In the genomic region with DNA sequence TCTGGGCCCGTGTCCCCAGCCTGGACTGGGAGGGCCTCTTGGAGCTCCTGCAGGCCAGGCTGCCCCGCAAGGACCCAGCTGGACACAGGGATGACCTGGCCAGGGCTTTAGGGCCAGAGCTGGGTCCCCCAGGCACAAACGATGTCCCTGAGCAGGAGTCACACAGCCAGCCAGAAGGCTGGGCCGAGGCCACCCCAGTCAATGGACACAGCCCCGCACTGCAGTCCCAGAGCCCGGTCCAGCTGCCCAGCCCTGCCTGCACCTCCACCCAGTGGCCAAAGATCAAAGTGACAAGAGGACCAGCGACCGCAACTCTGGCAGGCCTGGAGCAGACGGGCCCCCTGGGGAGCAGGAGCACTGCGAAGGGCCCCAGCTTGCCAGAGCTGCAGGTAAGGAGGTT, we compare ENCODE assay signal across 9 cellular contexts. TPM values are rescaled to one million over a fixed set of nuclear protein-coding genes. Genes with fewer than 3 reads are reported as not detected.
DNase-seq lines count a peak whose midpoint lies in the region; ATAC-seq, FAIRE-seq and TF ChIP-seq lines count a peak whose summit lies in the region.
"Had no signal": no experiment of that assay in that cellular context is flagged by ENCODE, and none has a peak within 500 bp of the region (broad histone marks: within the 10 kb centered on the region; RNA-seq: fewer than 3 reads in every experiment).

No MANE protein-coding gene starts in this region.

- intact Hi-C loops in HCT116 (cut with micrococcal nuclease) (no loop called here), spleen (cut with DNase I; ENCODE audit: low total_unique reads) (no loop called here)

- BruUV-seq in HCT116 (replicated peaks; lab: Mats Ljungman, UMichigan) = no TSS peak

- no peaks in the 10 kb centered on the region for H4K20me1 ChIP-seq in HCT116 (ENCODE audit: insufficient read depth)
- H4K20me1 ChIP-seq in astrocyte (ENCODE audit: insufficient read depth, low read length) = no peaks in the 10 kb centered on the region
- H4K20me1 ChIP-seq in hepatocyte (ENCODE audit: insufficient read depth, poor library complexity, severe bottlenecking) = no peaks in the 10 kb centered on the region

- H3K36me3 ChIP-seq in HCT116 (ENCODE audit: control insufficient read depth in 1 of 2, insufficient read depth in 2 of 2, low read length in 2 of 2) = no peaks in the 10 kb centered on the region
- no peaks in the 10 kb centered on the region for H3K36me3 ChIP-seq in astrocyte (ENCODE audit: insufficient read depth, low read length)
- H3K36me3 ChIP-seq in hepatocyte (replicated peaks; ENCODE audit: insufficient read depth, low read depth) = no peaks in the 10 kb centered on the region
- H3K36me3 ChIP-seq in spleen = no peaks in the 10 kb centered on the region

- TF ChIP-seq CTCF in HCT116 (IDR thresholded peaks at IDR 0.05 in 2 of 3, conservative IDR thresholded peaks at IDR 0.05 in 1 of 3; ENCODE audit: borderline replicate concordance in 1 of 3, insufficient read depth in 1 of 3, low read depth in 2 of 3, low read length in 2 of 3) (peak in 2 of 3 experiments; percentile 51 to 54; a peak in 5 of 6 replicates), astrocyte (IDR thresholded peaks at IDR 0.05; ENCODE audit: insufficient read depth, low read depth, low read length) (peak; percentile 4), hepatocyte (IDR thresholded peaks at IDR 0.05; ENCODE audit: poor library complexity) (peak; percentile 43), spleen (IDR thresholded peaks at IDR 0.05 in 8 of 11, conservative IDR thresholded peaks at IDR 0.05 in 3 of 11) (peak in 9 of 11 experiments; percentile 7 to 62 (median 46)), coronary artery (IDR thresholded peaks at IDR 0.05) (no peak)

- no peak overlapping the region for H3K4me3 ChIP-seq in HCT116 (replicated peaks in 1 of 2; ENCODE audit: low read depth in 1 of 2, low read length in 2 of 2)
- H3K4me3 ChIP-seq in astrocyte (ENCODE audit: insufficient read depth, low read depth, low read length) = no peak overlapping the region
- no peak overlapping the region for H3K4me3 ChIP-seq in hepatocyte
- no peak overlapping the region for H3K4me3 ChIP-seq in spleen
- no peak overlapping the region for H3K4me3 ChIP-seq in coronary artery

- H3K4me2 ChIP-seq in HCT116 (ENCODE audit: low read length) (peak overlapping the region; percentile 11; the same call in 1 of the 2 replicates), astrocyte (ENCODE audit: low read length) (no peak overlapping the region), hepatocyte (no peak overlapping the region)

- no peak overlapping the region for H3K4me3 Mint-ChIP-seq in astrocyte (ENCODE audit: unreplicated experiment)
- no peak overlapping the region for H3K4me3 Mint-ChIP-seq in activated CD8-positive, alpha-beta T cell treated with anti-CD3 and anti-CD28 coated beads, Interleukin-2, amount 10 ng/mL, durations not matched to agents 7 days and 5 days
- H3K4me3 Mint-ChIP-seq: effector memory CD8-positive, alpha-beta T cell had no signal

- ATAC-seq in HCT116 = peak; percentile 72
- no peak for ATAC-seq in activated CD8-positive, alpha-beta T cell treated with anti-CD3 and anti-CD28 coated beads, Interleukin-2, amount 10 ng/mL, durations not matched to agents 7 days and 5 days
- ATAC-seq: effector memory CD8-positive, alpha-beta T cell had no signal

- H3K79me2 ChIP-seq in HCT116 (ENCODE audit: insufficient read depth, low read length) = no peaks in the 10 kb centered on the region
- H3K79me2 ChIP-seq in astrocyte (ENCODE audit: insufficient read depth, low read length) = no peaks in the 10 kb centered on the region
- H3K79me2 ChIP-seq in hepatocyte = no peaks in the 10 kb centered on the region

- H3K9me3 Mint-ChIP-seq in astrocyte (ENCODE audit: unreplicated experiment) = peaks cover 2% of the 10 kb centered on the region
- H3K9me3 Mint-ChIP-seq in activated CD8-positive, alpha-beta T cell treated with anti-CD3 and anti-CD28 coated beads, Interleukin-2, amount 10 ng/mL, durations not matched to agents 7 days and 5 days (ENCODE audit: insufficient read depth) = no peaks in the 10 kb centered on the region
- H3K9me3 Mint-ChIP-seq: effector memory CD8-positive, alpha-beta T cell had no signal

- peaks cover 5% of the 10 kb centered on the region for H3K27me3 Mint-ChIP-seq in astrocyte (ENCODE audit: low read depth, unreplicated experiment)
- H3K27me3 Mint-ChIP-seq in activated CD8-positive, alpha-beta T cell treated with anti-CD3 and anti-CD28 coated beads, Interleukin-2, amount 10 ng/mL, durations not matched to agents 7 days and 5 days (ENCODE audit: low read depth) = peaks cover 4% of the 10 kb centered on the region

- peaks cover 11% of the 10 kb centered on the region for H3K4me1 Mint-ChIP-seq in astrocyte (ENCODE audit: low read depth, unreplicated experiment)
- no peaks in the 10 kb centered on the region for H3K4me1 Mint-ChIP-seq in activated CD8-positive, alpha-beta T cell treated with anti-CD3 and anti-CD28 coated beads, Interleukin-2, amount 10 ng/mL, durations not matched to agents 7 days and 5 days (ENCODE audit: low read depth)

- no peaks in the 10 kb centered on the region for H3K36me3 Mint-ChIP-seq in astrocyte (ENCODE audit: low read depth, unreplicated experiment)
- no peaks in the 10 kb centered on the region for H3K36me3 Mint-ChIP-seq in activated CD8-positive, alpha-beta T cell treated with anti-CD3 and anti-CD28 coated beads, Interleukin-2, amount 10 ng/mL, durations not matched to agents 7 days and 5 days (ENCODE audit: low read depth)

- H3K9me2 ChIP-seq in HCT116 (ENCODE audit: insufficient read depth) (no peaks in the 10 kb centered on the region), hepatocyte (replicated peaks; ENCODE audit: insufficient read depth) (no peaks in the 10 kb centered on the region)

- FAIRE-seq in astrocyte (lab: Jason Lieb, UNC) = no peak

- H3K9me3 ChIP-seq in HCT116 (ENCODE audit: control insufficient read depth in 1 of 2, insufficient read depth in 1 of 2, low read depth in 1 of 2, low read length in 2 of 2) = no peaks in the 10 kb centered on the region
- H3K9me3 ChIP-seq in astrocyte (ENCODE audit: insufficient read depth, low read depth, low read length) = no peaks in the 10 kb centered on the region
- H3K9me3 ChIP-seq in hepatocyte (ENCODE audit: low read depth) = no peaks in the 10 kb centered on the region
- no peaks in the 10 kb centered on the region for H3K9me3 ChIP-seq in spleen

- no peak for DNase-seq in HCT116 (ENCODE audit: low read depth, low spot score)
- DNase-seq in astrocyte (ENCODE audit: low read depth) = no peak
- peak; percentile 70 for DNase-seq in hepatocyte (ENCODE audit: low spot score)
- no peak for DNase-seq in spleen
- DNase-seq in D341Med (ENCODE audit: low spot score) = no peak
- DNase-seq in 8988T = no peak
- DNase-seq in coronary artery (ENCODE audit: low spot score) = no peak
- DNase-seq in activated CD8-positive, alpha-beta T cell treated with anti-CD3 and anti-CD28 coated beads, Interleukin-2, amount 10 ng/mL, durations not matched to agents 7 days and 5 days = no peak
- DNase-seq: effector memory CD8-positive, alpha-beta T cell had no signal

- TF ChIP-seq RAD21 in HCT116 (IDR thresholded peaks at IDR 0.05; ENCODE audit: low read depth) = peak; percentile 73

- CTCF ChIA-PET in HCT116 (lab: Charles Lee) = interaction anchor here (0.9 to 1.5 kb wide), 4 partner anchors 8 to 195 kb away, joined by 3 to 4 read pairs (median 3); no protein-coding TSS in a partner anchor
- CTCF ChIA-PET in activated CD8-positive, alpha-beta T cell treated with anti-CD3 and anti-CD28 coated beads, Interleukin-2, amount 10 ng/mL, durations not matched to agents 7 days and 5 days (lab: Charles Lee) = no interaction called here

- RAD21 ChIA-PET in HCT116 (lab: Charles Lee; ENCODE audit: low non-redundant PET in 1 of 2, low total read pairs in 2 of 2, uncharacterized antibody in 2 of 2, unreplicated experiment in 2 of 2) = no interaction called here

- WGBS in hepatocyte (ENCODE audit: low lambda C conversion rate, missing lambda C conversion rate) = 45% methylated on average over 10 of the region's 10 CpGs
- 67 to 91% (median 75%) methylated on average over 2 to 10 of the region's 10 CpGs for WGBS in spleen, 5 donors

- TF ChIP-seq POLR2A in HCT116 (IDR thresholded peaks at IDR 0.05; ENCODE audit: borderline replicate concordance, extremely low read depth, insufficient read depth, insufficient read length) = no peak
- no peak for TF ChIP-seq POLR2A in spleen (IDR thresholded peaks at IDR 0.05)

- POLR2A ChIA-PET in HCT116 (lab: Charles Lee) = no interaction called here
- POLR2A ChIA-PET in activated CD8-positive, alpha-beta T cell treated with anti-CD3 and anti-CD28 coated beads, Interleukin-2, amount 10 ng/mL, durations not matched to agents 7 days and 5 days (lab: Charles Lee) = interaction anchor here (1.1 kb wide), 1 partner anchor 15 kb away, joined by 4 read pairs; no protein-coding TSS in a partner anchor

- no peaks in the 10 kb centered on the region for H3K27me3 ChIP-seq in HCT116 (ENCODE audit: insufficient read depth, low read length)
- no peaks in the 10 kb centered on the region for H3K27me3 ChIP-seq in astrocyte (ENCODE audit: insufficient read depth, low read length)
- H3K27me3 ChIP-seq in hepatocyte = no peaks in the 10 kb centered on the region
- no peaks in the 10 kb centered on the region for H3K27me3 ChIP-seq in spleen (replicated peaks in 1 of 7)

- H2AFZ ChIP-seq in HCT116 (ENCODE audit: low read depth, low read length, poor library complexity, severe bottlenecking) = no peak overlapping the region
- H2AFZ ChIP-seq in astrocyte (ENCODE audit: low read depth, low read length) = no peak overlapping the region
- H2AFZ ChIP-seq in hepatocyte = no peak overlapping the region

- H3K4me1 ChIP-seq in HCT116 (ENCODE audit: control insufficient read depth in 1 of 2, insufficient read depth in 2 of 2, low read length in 2 of 2) (peaks cover 27 to 54% of the 10 kb centered on the region in 2 experiments), astrocyte (ENCODE audit: insufficient read depth, low read length) (no peaks in the 10 kb centered on the region), hepatocyte (ENCODE audit: insufficient read depth) (peaks cover 15% of the 10 kb centered on the region), spleen (peaks cover 0 to 67% (median 36%) of the 10 kb centered on the region in 6 donors)

- H3K9ac ChIP-seq in HCT116 (ENCODE audit: low read length) = no peak overlapping the region
- no peak overlapping the region for H3K9ac ChIP-seq in astrocyte (ENCODE audit: low read length)

- H3K27ac Mint-ChIP-seq in astrocyte (ENCODE audit: unreplicated experiment) = no peak overlapping the region
- no peak overlapping the region for H3K27ac Mint-ChIP-seq in activated CD8-positive, alpha-beta T cell treated with anti-CD3 and anti-CD28 coated beads, Interleukin-2, amount 10 ng/mL, durations not matched to agents 7 days and 5 days
- H3K27ac Mint-ChIP-seq: effector memory CD8-positive, alpha-beta T cell had no signal

- H3K27ac ChIP-seq in HCT116 (ENCODE audit: low read depth, low read length) (no peak overlapping the region; the same call in 1 of the 2 replicates), astrocyte (ENCODE audit: low read depth, low read length) (no peak overlapping the region), hepatocyte (no peak overlapping the region), spleen (no peak overlapping the region), coronary artery (no peak overlapping the region)

RNA-seq across cellular contexts. Expression of a gene that starts 38.2 kb away (rescaled TPM):
- total RNA-seq in HCT116 (2021; ENCODE audit: unreplicated experiment) = 244 TPM
- polyA plus RNA-seq in HCT116 (2012) = 229 and 253 TPM in 2 replicates
- 40.6 and 41.5 TPM in 2 replicates for total RNA-seq in astrocyte
- 51.2 and 57.2 TPM in 2 replicates for total RNA-seq in hepatocyte
- polyA plus RNA-seq in hepatocyte = 96.1 and 97.4 TPM in 2 replicates
- total RNA-seq in spleen = 100 to 1,000 TPM in 5 of 7 donors, 10 to 100 TPM in 2; 69.9 to 151 (median 106) TPM
- 10 to 100 TPM; 24.6 to 62.0 (median 34.2) TPM for polyA plus RNA-seq in spleen
- total RNA-seq in activated CD8-positive, alpha-beta T cell treated with anti-CD3 and anti-CD28 coated beads, Interleukin-2, amount 10 ng/mL, durations not matched to agents 7 days and 5 days = 10 to 100 TPM; 45.2 to 45.8 TPM

RNA-seq across cellular contexts. Expression of a gene that starts 48.9 kb away (rescaled TPM):
- total RNA-seq in HCT116 (2021; ENCODE audit: unreplicated experiment) (31.4 TPM), astrocyte (17.9 and 18.1 TPM in 2 replicates), hepatocyte (11.4 and 22.6 TPM in 2 replicates), spleen (10 to 100 TPM; 24.0 to 55.3 (median 30.2) TPM)
- polyA plus RNA-seq in HCT116 (2012) = 19.2 and 28.2 TPM in 2 replicates
- polyA plus RNA-seq in hepatocyte (27.6 and 31.9 TPM in 2 replicates), spleen (10 to 100 TPM; 28.5 to 33.9 (median 31.1) TPM)
- total RNA-seq in activated CD8-positive, alpha-beta T cell treated with anti-CD3 and anti-CD28 coated beads, Interleukin-2, amount 10 ng/mL, durations not matched to agents 7 days and 5 days = 10 to 100 TPM; 42.6 to 45.3 TPM

RNA-seq across cellular contexts. Expression of a gene that starts 59.6 kb away (rescaled TPM):
- total RNA-seq in HCT116 (2021; ENCODE audit: unreplicated experiment) = 1,080 TPM
- polyA plus RNA-seq in HCT116 (2012) = 2,758 and 2,875 TPM in 2 replicates
- total RNA-seq in astrocyte = 240 and 260 TPM in 2 replicates
- 780 and 875 TPM in 2 replicates for total RNA-seq in hepatocyte
- 565 and 568 TPM in 2 replicates for polyA plus RNA-seq in hepatocyte
- total RNA-seq in spleen = 100 to 1,000 TPM; 158 to 544 (median 389) TPM
- polyA plus RNA-seq in spleen = 100 to 1,000 TPM; 371 to 519 (median 445) TPM
- total RNA-seq in activated CD8-positive, alpha-beta T cell treated with anti-CD3 and anti-CD28 coated beads, Interleukin-2, amount 10 ng/mL, durations not matched to agents 7 days and 5 days = 1,000 to 10,000 TPM; 1,444 to 1,502 TPM
